In genomic region chr20:62616728-62617621, GRCh38 we compare ENCODE assay signal across 8 cellular contexts. TPM values are rescaled to one million over a fixed set of nuclear protein-coding genes. Genes with fewer than 3 reads are reported as not detected.
DNase-seq lines count a peak whose midpoint lies in the region; ATAC-seq and TF ChIP-seq lines count a peak whose summit lies in the region.

No MANE protein-coding gene starts in this region.

- H3K23ac ChIP-seq in mesendoderm (ENCODE audit: low read length) = no peak overlapping the region

- peak; percentile 47 for ATAC-seq in HG03095 (IDR thresholded peaks at IDR 0.05; ENCODE audit: unreplicated experiment)

- no peak overlapping the region for H3K9ac ChIP-seq in mesendoderm (ENCODE audit: low read length)

- H4K5ac ChIP-seq in mesendoderm (ENCODE audit: low read length) = no peak overlapping the region

- H3K79me1 ChIP-seq in mesendoderm (ENCODE audit: low read length) = no peaks in the 10 kb centered on the region

- H3K27me3 ChIP-seq in dorsolateral prefrontal cortex (peaks cover 0 to 7% (median 0%) of the 10 kb centered on the region in 45 donors), mesendoderm (ENCODE audit: insufficient read depth, low read length, poor library complexity) (no peaks in the 10 kb centered on the region)

- no peak overlapping the region for H2BK15ac ChIP-seq in mesendoderm (replicated peaks; ENCODE audit: low read depth)

- WGBS in mesendoderm (ENCODE audit: extremely low coverage, insufficient coverage, low lambda C conversion rate) = no CpG with 5 or more reads among the region's 26 CpGs

- intact Hi-C loops in dorsolateral prefrontal cortex (cut with DNase I) = loop anchor here (2.0 to 5.0 kb wide), 3 partner anchors 115 to 175 kb away; no protein-coding TSS in a partner anchor

- no peak overlapping the region for H2AK5ac ChIP-seq in mesendoderm (ENCODE audit: low read length)

- no peak overlapping the region for H3K4ac ChIP-seq in mesendoderm (ENCODE audit: low read depth, low read length)

- no peak overlapping the region for H2BK120ac ChIP-seq in mesendoderm (ENCODE audit: low read depth, low read length)

- H3K4me2 ChIP-seq in mesendoderm (ENCODE audit: low read length) = no peak overlapping the region

- H3K18ac ChIP-seq in mesendoderm (ENCODE audit: low read length) = no peak overlapping the region

- no peaks in the 10 kb centered on the region for H3K36me3 ChIP-seq in mesendoderm (ENCODE audit: control insufficient read depth, insufficient read depth, low read length)

- H3K79me2 ChIP-seq in mesendoderm (ENCODE audit: control insufficient read depth, insufficient read depth, low read length) = no peaks in the 10 kb centered on the region

- no peak overlapping the region for H3K56ac ChIP-seq in mesendoderm (ENCODE audit: low read length)

- no peaks in the 10 kb centered on the region for H3K4me1 ChIP-seq in mesendoderm (ENCODE audit: control insufficient read depth, low read depth, low read length)

- no peak overlapping the region for H4K8ac ChIP-seq in mesendoderm (ENCODE audit: low read depth, low read length)

- no peak overlapping the region for H2BK5ac ChIP-seq in mesendoderm (ENCODE audit: low read length)

- peak; percentile 55 to 90 (median 82) for TF ChIP-seq CTCF in dorsolateral prefrontal cortex (IDR thresholded peaks at IDR 0.05 in 54 of 56, conservative IDR thresholded peaks at IDR 0.05 in 2 of 56; ENCODE audit: low read depth in 1 of 56, partially characterized antibody in 56 of 56)

- H3K4me3 ChIP-seq in dorsolateral prefrontal cortex (no peak overlapping the region), mesendoderm (ENCODE audit: low read length) (no peak overlapping the region)

- DNase-seq in DMS53 (lab: John Stamatoyannopoulos, UW) = peak; percentile 63
- no peak for DNase-seq in DMS53 treated with DMSO at 0.1 percent for 48 hours (lab: John Stamatoyannopoulos, UW; ENCODE audit: unreplicated experiment)
- DNase-seq in NCI-H526 (lab: John Stamatoyannopoulos, UW) = peak; percentile 50 to 92
- DNase-seq in activated CD4-positive, alpha-beta T cell treated with anti-CD3 and anti-CD28 coated beads, Interleukin-2, amount 50 U/mL, for 4 hours = peak; percentile 55 to 63
- peak in 9 of 10 donors; percentile 42 to 79 (median 64) for DNase-seq in dorsolateral prefrontal cortex
- DNase-seq in mesendoderm = peak; percentile 60
- DNase-seq in stimulated activated CD8-positive, alpha-beta memory T cell treated with anti-CD3 and anti-CD28 coated beads, Interleukin-2, amount 100 ng/mL, for 1 hour (ENCODE audit: low read depth in 2 of 2) = peak; percentile 41 to 51

- peak overlapping the region in 30 of 59 donors; percentile 9 to 75 (median 48) for H3K27ac ChIP-seq in dorsolateral prefrontal cortex
- H3K27ac ChIP-seq in mesendoderm (ENCODE audit: low read depth, low read length) = no peak overlapping the region

RNA-seq across cellular contexts. Expression of gene SLCO4A1, which starts 25.3 kb away (rescaled TPM):
- 100 to 1,000 TPM in 3 of 120 experiments, 10 to 100 TPM in 117; 10.4 to 115 (median 38.3) TPM for total RNA-seq in dorsolateral prefrontal cortex
- polyA plus RNA-seq in mesendoderm (2013, experiment 1 of 2) = 1.6 TPM
- polyA plus RNA-seq in mesendoderm (2013, experiment 2 of 2) = 1.8 TPM
